In genomic region chr6:44263357-44264100, GRCh38 we compare ENCODE assay signal across 7 cellular contexts. TPM values are rescaled to one million over a fixed set of nuclear protein-coding genes. Genes with fewer than 3 reads are reported as not detected.
DNase-seq lines count a peak whose midpoint lies in the region; ATAC-seq and TF ChIP-seq lines count a peak whose summit lies in the region.

No MANE protein-coding gene starts in this region.

- peaks cover 62% of the 10 kb centered on the region for H3K36me3 ChIP-seq in OCI-LY3 (replicated peaks; ENCODE audit: low read depth, low read length)

- H2AFZ ChIP-seq in OCI-LY3 (ENCODE audit: low read depth, low read length), result no peak overlapping the region

- peak overlapping the region; percentile 84 for H3K4me3 ChIP-seq in OCI-LY3 (ENCODE audit: low read length)
- peak overlapping the region in 55 of 59 donors; percentile 7 to 96 (median 85) for H3K4me3 ChIP-seq in dorsolateral prefrontal cortex

- peak overlapping the region; percentile 20 to 72 (median 71) for H3K27ac Mint-ChIP-seq in nephron

- H3K27ac ChIP-seq in OCI-LY3 (ENCODE audit: low read length) (peak overlapping the region; percentile 94), dorsolateral prefrontal cortex (peak overlapping the region in 26 of 59 donors; percentile 6 to 91 (median 37))

- H3K4me3 Mint-ChIP-seq in nephron, result peak overlapping the region; percentile 85 to 97 (median 92)

- H4K20me1 ChIP-seq in OCI-LY3 (ENCODE audit: insufficient read depth, low read length), result peaks cover 23% of the 10 kb centered on the region

- intact Hi-C loops in dorsolateral prefrontal cortex (cut with DNase I), result no loop called here

- DNase-seq in dorsolateral prefrontal cortex, result no peak
- DNase-seq in AG20443 (ENCODE audit: low spot score), result no peak
- DNase-seq in NCI-H2196 treated with DMSO at 0.1 percent for 48 hours (lab: John Stamatoyannopoulos, UW; ENCODE audit: unreplicated experiment), result no peak

- TF ChIP-seq CTCF in OCI-LY3 (IDR thresholded peaks at IDR 0.05; ENCODE audit: low read depth, low read length), result no peak
- TF ChIP-seq CTCF in dorsolateral prefrontal cortex (IDR thresholded peaks at IDR 0.05 in 54 of 56, conservative IDR thresholded peaks at IDR 0.05 in 2 of 56; ENCODE audit: low read depth in 1 of 56, partially characterized antibody in 56 of 56), result no peak
- no peak for TF ChIP-seq CTCF in nephron (IDR thresholded peaks at IDR 0.05; ENCODE audit: unreplicated experiment in 3 of 3)

- H3K79me2 ChIP-seq in OCI-LY3 (ENCODE audit: low read length), result peaks cover 69% of the 10 kb centered on the region

- peaks cover 72% of the 10 kb centered on the region for H3K4me1 ChIP-seq in OCI-LY3 (ENCODE audit: low read length)

- peaks cover 12% of the 10 kb centered on the region for H3K27me3 Mint-ChIP-seq in nephron (ENCODE audit: low read depth)

- no peaks in the 10 kb centered on the region for H3K9me3 Mint-ChIP-seq in nephron

- no peaks in the 10 kb centered on the region for H3K9me3 ChIP-seq in OCI-LY3 (ENCODE audit: insufficient read depth, low read length)

- ATAC-seq in GM18873 (IDR thresholded peaks at IDR 0.05; ENCODE audit: low FRiP score, unreplicated experiment), result no peak

- peaks cover 34% of the 10 kb centered on the region for H3K4me1 Mint-ChIP-seq in nephron

- TF ChIP-seq POLR2A in GM18526 (IDR thresholded peaks at IDR 0.05; ENCODE audit: extremely low read depth, insufficient read length), result peak; percentile 47

- peak overlapping the region; percentile 99 for H3K4me2 ChIP-seq in OCI-LY3 (ENCODE audit: low read length)

- no peaks in the 10 kb centered on the region for H3K27me3 ChIP-seq in OCI-LY3 (ENCODE audit: low read depth, low read length)
- H3K27me3 ChIP-seq in dorsolateral prefrontal cortex, result no peaks in the 10 kb centered on the region

- H3K9ac ChIP-seq in OCI-LY3 (ENCODE audit: low read length), result peak overlapping the region; percentile 99

- H3K36me3 Mint-ChIP-seq in nephron (ENCODE audit: low read depth), result peaks cover 9% of the 10 kb centered on the region

RNA-seq across cellular contexts. Expression of gene NFKBIE, which starts 1.8 kb away (rescaled TPM):
- 10 to 100 TPM in 13 of 120 experiments, 1 to 10 TPM in 107; 2.9 to 14.4 (median 7.5) TPM for total RNA-seq in dorsolateral prefrontal cortex

RNA-seq across cellular contexts. Expression of gene SLC35B2, which starts 6.2 kb away (rescaled TPM):
- total RNA-seq in dorsolateral prefrontal cortex, result 10 to 100 TPM in 119 of 120 experiments, 1 to 10 TPM in 1; 9.6 to 55.6 (median 23.9) TPM

RNA-seq across cellular contexts. Expression of gene TMEM151B, which starts 6.7 kb away (rescaled TPM):
- 100 to 1,000 TPM in 60 of 120 experiments, 10 to 100 TPM in 60; 28.3 to 159 (median 100) TPM for total RNA-seq in dorsolateral prefrontal cortex

RNA-seq across cellular contexts. Expression of gene HSP90AB1, which starts 16.6 kb away (rescaled TPM):
- 1,000 to 10,000 TPM in 53 of 120 experiments, 100 to 1,000 TPM in 67; 482 to 1,543 (median 963) TPM for total RNA-seq in dorsolateral prefrontal cortex

RNA-seq across cellular contexts. Expression of gene SLC29A1, which starts 40.1 kb away (rescaled TPM):
- total RNA-seq in dorsolateral prefrontal cortex, result 10 to 100 TPM; 22.4 to 79.8 (median 47.2) TPM
